Comparison of ENCODE assay signal across 12 cellular contexts in the genomic region with DNA sequence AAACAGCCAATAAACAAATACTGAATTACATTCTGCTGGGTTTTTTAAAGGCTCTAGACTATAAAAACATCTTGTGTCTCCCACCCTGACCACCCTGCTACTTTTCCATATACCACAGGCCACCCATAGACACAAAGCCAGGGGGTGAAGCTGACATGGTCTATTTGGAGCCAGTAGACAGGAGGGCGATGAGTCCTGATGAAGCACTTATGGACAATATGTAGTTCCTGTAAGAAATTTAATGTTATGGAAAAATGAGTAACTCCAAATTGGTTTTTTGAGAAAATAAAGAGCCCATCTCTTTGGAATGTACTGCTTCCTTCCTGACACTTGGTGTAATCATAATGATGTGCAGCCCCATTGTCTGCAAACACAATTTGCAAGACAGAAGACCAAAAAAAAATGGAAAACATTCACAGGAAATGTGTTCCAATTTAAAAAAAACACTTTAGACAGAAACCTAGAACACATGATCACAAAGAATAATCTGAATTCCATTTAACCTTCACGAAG. TPM values are rescaled to one million over a fixed set of nuclear protein-coding genes. Genes with fewer than 3 reads are reported as not detected.
A peak's percentile ranks its signal among the peaks of the same experiment; 100 is the strongest.
DNase-seq lines count a peak whose midpoint lies in the region; ATAC-seq and TF ChIP-seq lines count a peak whose summit lies in the region.
"Had no signal": no experiment of that assay in that cellular context is flagged by ENCODE, and none has a peak within 500 bp of the region (broad histone marks: within the 10 kb centered on the region; RNA-seq: fewer than 3 reads in every experiment).

No MANE protein-coding gene starts in this region.

- intact Hi-C loops in ascending aorta (cut with DNase I), result no loop called here

- TF ChIP-seq CTCF in KMS-11 (conservative IDR thresholded peaks at IDR 0.05; ENCODE audit: low read depth, low read length) (no peak), ascending aorta (IDR thresholded peaks at IDR 0.05) (no peak), nephron (IDR thresholded peaks at IDR 0.05; ENCODE audit: unreplicated experiment in 3 of 3) (no peak), suprapubic skin (IDR thresholded peaks at IDR 0.05) (no peak)

- peaks cover 47% of the 10 kb centered on the region for H3K36me3 Mint-ChIP-seq in nephron (ENCODE audit: low read depth)

- TF ChIP-seq EP300 in suprapubic skin (IDR thresholded peaks at IDR 0.05), result no peak

- no peak overlapping the region for H3K9ac ChIP-seq in KMS-11

- peak overlapping the region; percentile 22 to 65 (median 40) for H3K27ac Mint-ChIP-seq in nephron

- peaks cover 37% of the 10 kb centered on the region; the same call in 1 of the 2 replicates for H3K79me2 ChIP-seq in KMS-11 (ENCODE audit: insufficient read depth, low read depth)

- DNase-seq in ascending aorta (ENCODE audit: low spot score in 2 of 2) (no peak), suprapubic skin (ENCODE audit: low spot score in 2 of 2) (no peak), MG63 (no peak), anterior cingulate cortex (lab: John Stamatoyannopoulos, UW) (no peak)
- DNase-seq: BE2C; naive B cell; NCI-H1694 treated with DMSO at 0.1 percent for 48 hours; NK-92 treated with Interleukin-12 subunit alpha and Interleukin-12 subunit beta, amount 100 ng/mL, for 24 hours had no signal

- no peaks in the 10 kb centered on the region for H3K9me3 Mint-ChIP-seq in nephron
- H3K9me3 Mint-ChIP-seq: naive B cell had no signal

- H3K27me3 ChIP-seq in KMS-11 (ENCODE audit: insufficient read depth, low read depth) (no peaks in the 10 kb centered on the region), ascending aorta (no peaks in the 10 kb centered on the region), suprapubic skin (no peaks in the 10 kb centered on the region), MG63 (no peaks in the 10 kb centered on the region)
- H3K27me3 ChIP-seq: BE2C had no signal

- no peak overlapping the region for H2AFZ ChIP-seq in KMS-11 (ENCODE audit: low read depth)

- 73% methylated on average over 2 of the region's 2 CpGs for WGBS in suprapubic skin

- H3K4me1 ChIP-seq in KMS-11 (ENCODE audit: low read depth, poor library complexity, severe bottlenecking) (peaks cover 12% of the 10 kb centered on the region), ascending aorta (peaks cover 0 to 19% of the 10 kb centered on the region in 2 donors), suprapubic skin (peaks cover 34% of the 10 kb centered on the region)
- H3K4me1 ChIP-seq: BE2C had no signal

- no peaks in the 10 kb centered on the region for H3K27me3 Mint-ChIP-seq in nephron (ENCODE audit: low read depth)
- H3K27me3 Mint-ChIP-seq: naive B cell had no signal

- H3K36me3 ChIP-seq in KMS-11 (ENCODE audit: insufficient read depth), result peaks cover 13% of the 10 kb centered on the region; the same call in 1 of the 2 replicates
- H3K36me3 ChIP-seq in ascending aorta, result peaks cover 9 to 47% of the 10 kb centered on the region in 2 donors
- peaks cover 39% of the 10 kb centered on the region for H3K36me3 ChIP-seq in suprapubic skin
- H3K36me3 ChIP-seq in MG63, result peaks cover 95% of the 10 kb centered on the region

- H3K4me3 ChIP-seq in KMS-11 (IDR thresholded peaks at IDR 0.05; ENCODE audit: insufficient read depth, low read depth, low read length) (no peak overlapping the region), ascending aorta (no peak overlapping the region), suprapubic skin (no peak overlapping the region), MG63 (no peak overlapping the region)
- H3K4me3 ChIP-seq: lung had no signal

- H3K9me3 ChIP-seq in ascending aorta (no peaks in the 10 kb centered on the region), suprapubic skin (no peaks in the 10 kb centered on the region), MG63 (no peaks in the 10 kb centered on the region)
- H3K9me3 ChIP-seq: BE2C had no signal

- H3K4me2 ChIP-seq in KMS-11, result no peak overlapping the region

- TF ChIP-seq POLR2A in suprapubic skin (IDR thresholded peaks at IDR 0.05), result no peak

- ATAC-seq in GM21526 (IDR thresholded peaks at IDR 0.05; ENCODE audit: low FRiP score, unreplicated experiment), result no peak

- H4K20me1 ChIP-seq in KMS-11 (ENCODE audit: insufficient read depth), result no peaks in the 10 kb centered on the region

- H3K4me3 Mint-ChIP-seq in nephron, result no peak overlapping the region
- H3K4me3 Mint-ChIP-seq: naive B cell had no signal

- peaks cover 5% of the 10 kb centered on the region for H3K4me1 Mint-ChIP-seq in nephron

- H3K27ac ChIP-seq in KMS-11 (0 out of 2 replicates have a peak overlapping the region, but pooled peaks have one; percentile 9), ascending aorta (peak overlapping the region; percentile 41 to 49), suprapubic skin (peak overlapping the region; percentile 10)

RNA-seq across cellular contexts. Expression of a gene that starts 11.8 kb away (rescaled TPM):
- total RNA-seq in ascending aorta, result 155 TPM
- total RNA-seq in suprapubic skin, result 10 to 100 TPM; 56.4 to 72.9 (median 62.4) TPM
- total RNA-seq in MG63 (2014; rRNA removed; shearing (Covaris generic); ENCODE audit: low replicate concordance), result 191 and 261 TPM in 2 replicates
